Comparison of ENCODE assay signal across 3 cellular contexts in the genomic region with DNA sequence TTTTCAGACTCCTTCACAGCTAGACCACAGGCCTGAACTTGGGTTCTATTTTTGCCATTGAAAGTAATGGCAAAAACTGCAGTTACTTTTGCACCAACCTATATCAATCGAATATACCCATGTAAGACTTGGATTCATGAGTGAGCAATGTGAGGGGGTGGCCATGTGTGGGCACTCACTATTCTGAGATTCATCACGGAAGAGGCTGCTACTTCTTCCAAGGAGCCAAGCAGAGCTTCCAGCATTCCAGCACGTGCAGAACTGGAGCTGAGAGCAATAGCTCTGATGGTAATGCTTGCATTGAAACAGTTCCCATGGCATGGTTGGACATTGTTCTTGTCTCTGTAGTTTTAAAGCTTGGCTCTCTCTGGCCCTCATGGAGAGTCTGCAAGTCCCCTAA.
"Had no signal": no experiment of that assay in that cellular context is flagged by ENCODE, and none has a peak within 500 bp of the region (broad histone marks: within the 10 kb centered on the region; RNA-seq: fewer than 3 reads in every experiment).

No MANE protein-coding gene starts in this region.

- DNase-seq: GDM1, GF-D8 had no signal

- H3K4me3 ChIP-seq: GM12878 had no signal
